ENCODE assay signal across 19 cellular contexts in the genomic region with DNA sequence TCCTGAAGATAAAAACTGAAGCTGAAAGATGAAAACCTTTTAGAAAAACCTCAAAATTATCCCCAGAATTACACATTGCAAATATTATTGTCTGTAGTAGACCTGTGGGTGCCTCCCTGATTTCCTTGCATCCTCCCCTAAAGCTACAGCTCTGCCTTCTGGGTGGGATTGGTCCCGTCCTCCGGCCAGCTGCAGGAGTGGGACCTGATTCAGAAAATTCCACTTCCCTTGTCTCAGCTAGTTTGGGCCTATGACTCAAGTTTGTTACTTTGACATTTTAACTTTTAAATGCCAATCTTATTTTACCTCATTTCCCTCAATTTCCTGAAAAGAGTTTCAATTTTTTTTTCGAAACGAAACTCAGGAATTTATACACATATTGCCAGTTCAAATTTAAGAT.
"Had no signal": no experiment of that assay in that cellular context is flagged by ENCODE, and none has a peak within 500 bp of the region (broad histone marks: within the 10 kb centered on the region; RNA-seq: fewer than 3 reads in every experiment).

No MANE protein-coding gene starts in this region.

- H3K9me3 ChIP-seq: breast epithelium, pancreas, thoracic aorta, upper lobe of right lung had no signal

- H3K27ac ChIP-seq: breast epithelium, pancreas, thoracic aorta, upper lobe of right lung had no signal

- H3K27me3 ChIP-seq: breast epithelium, pancreas, upper lobe of right lung had no signal

- H3K4me3 ChIP-seq: breast epithelium, pancreas, thoracic aorta, upper lobe of right lung had no signal

- FAIRE-seq: pancreas, TTC549 had no signal

- DNase-seq: activated B cell treated with CpG ODN at 0.5 μM for 24 hours; activated CD4-positive, alpha-beta T cell treated with anti-CD3 and anti-CD28 coated beads, Interleukin-2, amount 10 ng/mL, durations not matched to agents 7 days and 5 days; activated CD8-positive, alpha-beta memory T cell treated with anti-CD3 and anti-CD28 coated beads, Interleukin-2, amount 50 U/mL, for 48 hours; activated gamma-delta T cell; activated T-cell treated with anti-CD3 and anti-CD28 coated beads, Interleukin-2, amount 50 U/mL, for 72 hours; aorta; cerebellar nuclear complex; effector memory CD8-positive, alpha-beta T cell; erythroblast; islet precursor cell; midbrain; pancreas; stimulated activated CD4-positive, alpha-beta T cell treated with anti-CD3 and anti-CD28 coated beads, Interleukin-12 subunit alpha, Interleukin-12 subunit beta, amount 100 ng/mL, for 4 hours; stimulated activated CD4-positive, alpha-beta T cell treated with anti-CD3 and anti-CD28 coated beads, Interleukin-2, amount 100 ng/mL, for 24 hours; T-helper 17 cell; upper lobe of right lung had no signal

- H3K36me3 ChIP-seq: breast epithelium, pancreas, thoracic aorta, upper lobe of right lung had no signal

- H3K4me1 ChIP-seq: breast epithelium, pancreas, upper lobe of right lung had no signal
